ENCODE assay signal across 22 cellular contexts in genomic region chr17:34609210-34609609, GRCh38. TPM values are rescaled to one million over a fixed set of nuclear protein-coding genes. Genes with fewer than 3 reads are reported as not detected.
"Had no signal": no experiment of that assay in that cellular context is flagged by ENCODE, and none has a peak within 500 bp of the region (broad histone marks: within the 10 kb centered on the region; RNA-seq: fewer than 3 reads in every experiment).

No MANE protein-coding gene starts in this region.

- H3K27ac Mint-ChIP-seq: activated B cell treated with CpG ODN at 0.5 μM for 24 hours; activated CD4-positive, alpha-beta memory T cell treated with anti-CD3 and anti-CD28 coated beads for 36 hours; activated CD4-positive, alpha-beta T cell treated with anti-CD3 and anti-CD28 coated beads for 36 hours; activated naive CD4-positive, alpha-beta T cell treated with anti-CD3 and anti-CD28 coated beads, Interleukin-2, amount 10 ng/mL, durations not matched to agents 7 days and 5 days; nephron progenitor cell had no signal

- H3K9me3 Mint-ChIP-seq: activated B cell treated with CpG ODN at 0.5 μM for 24 hours; activated CD4-positive, alpha-beta memory T cell treated with anti-CD3 and anti-CD28 coated beads for 36 hours; activated naive CD4-positive, alpha-beta T cell treated with anti-CD3 and anti-CD28 coated beads, Interleukin-2, amount 10 ng/mL, durations not matched to agents 7 days and 5 days; nephron progenitor cell had no signal

- H3K4me1 Mint-ChIP-seq: activated B cell treated with CpG ODN at 0.5 μM for 24 hours; activated CD4-positive, alpha-beta T cell treated with anti-CD3 and anti-CD28 coated beads for 36 hours; activated naive CD4-positive, alpha-beta T cell treated with anti-CD3 and anti-CD28 coated beads, Interleukin-2, amount 10 ng/mL, durations not matched to agents 7 days and 5 days had no signal

- H3K9ac ChIP-seq: parathyroid adenoma had no signal

- H3K4me3 Mint-ChIP-seq: activated B cell treated with CpG ODN at 0.5 μM for 24 hours; activated CD4-positive, alpha-beta memory T cell treated with anti-CD3 and anti-CD28 coated beads for 36 hours; activated CD4-positive, alpha-beta T cell treated with anti-CD3 and anti-CD28 coated beads for 36 hours; activated naive CD4-positive, alpha-beta T cell treated with anti-CD3 and anti-CD28 coated beads, Interleukin-2, amount 10 ng/mL, durations not matched to agents 7 days and 5 days; nephron progenitor cell had no signal

- H3K4me3 ChIP-seq: coronary artery, gastroesophageal sphincter, heart left ventricle, upper lobe of left lung had no signal

- H3K4me1 ChIP-seq: heart left ventricle, parathyroid adenoma, upper lobe of left lung had no signal

- H3K36me3 Mint-ChIP-seq: activated CD4-positive, alpha-beta memory T cell treated with anti-CD3 and anti-CD28 coated beads for 36 hours; activated naive CD4-positive, alpha-beta T cell treated with anti-CD3 and anti-CD28 coated beads, Interleukin-2, amount 10 ng/mL, durations not matched to agents 7 days and 5 days had no signal

- DNase-seq: activated B cell treated with CpG ODN at 0.5 μM for 24 hours; activated CD4-positive, alpha-beta memory T cell treated with anti-CD3 and anti-CD28 coated beads for 36 hours; activated CD4-positive, alpha-beta T cell treated with anti-CD3 and anti-CD28 coated beads for 36 hours; activated effector memory CD4-positive, alpha-beta T cell treated with Interleukin-2 at 50 U/mL for 16 hours; activated naive CD4-positive, alpha-beta T cell treated with anti-CD3 and anti-CD28 coated beads, Interleukin-2, amount 10 ng/mL, durations not matched to agents 7 days and 5 days; activated T-cell treated with anti-CD3 and anti-CD28 coated beads, Interleukin-2, amount 50 U/mL, for 48 hours; amygdala; cerebellar nuclear complex; heart left ventricle; left ventricle myocardium superior; nephron progenitor cell; nucleus accumbens; right cardiac atrium; stimulated activated CD4-positive, alpha-beta T cell treated with anti-CD3 and anti-CD28 coated beads, Interleukin-12 subunit alpha, Interleukin-12 subunit beta, amount 100 ng/mL, for 4 hours; stimulated activated CD4-positive, alpha-beta T cell treated with anti-CD3 and anti-CD28 coated beads, Interleukin-4, amount 100 ng/mL, for 4 hours; stimulated activated naive CD8-positive, alpha-beta T cell treated with anti-CD3 and anti-CD28 coated beads, Interleukin-15, Interleukin-2, amounts not matched to agents 100 U/mL and 50 U/mL, for 24 hours; T-helper 9 cell; upper lobe of left lung had no signal

- H2AFZ ChIP-seq: parathyroid adenoma had no signal

- H3K9me3 ChIP-seq: gastroesophageal sphincter, heart left ventricle, upper lobe of left lung had no signal

- H3K27me3 ChIP-seq: upper lobe of left lung had no signal

- H3K36me3 ChIP-seq: gastroesophageal sphincter, heart left ventricle, upper lobe of left lung had no signal

- H3K27ac ChIP-seq: coronary artery, gastroesophageal sphincter, heart left ventricle, parathyroid adenoma, upper lobe of left lung had no signal

RNA-seq across cellular contexts. Expression of gene TMEM132E, which starts 29.8 kb away (rescaled TPM):
- total RNA-seq: activated B cell treated with CpG ODN at 0.5 μM for 24 hours; activated CD4-positive, alpha-beta memory T cell treated with anti-CD3 and anti-CD28 coated beads for 36 hours; activated CD4-positive, alpha-beta T cell treated with anti-CD3 and anti-CD28 coated beads for 36 hours; left ventricle myocardium superior; pulmonary artery endothelial cell had no signal
